8 cellular contexts compared by ENCODE assay signal in genomic region chr1:74731399-74732052, GRCh38. TPM values are rescaled to one million over a fixed set of nuclear protein-coding genes. Genes with fewer than 3 reads are reported as not detected.
DNase-seq lines count a peak whose midpoint lies in the region; ATAC-seq and TF ChIP-seq lines count a peak whose summit lies in the region.

No MANE protein-coding gene starts in this region.

- DNase-seq in activated T-cell treated with anti-CD3 and anti-CD28 coated beads, Interleukin-2, amount 50 U/mL, for 24 hours, result no peak
- DNase-seq in activated T-cell treated with anti-CD3 and anti-CD28 coated beads for 4 hours (no peak), brain microvascular endothelial cell (no peak), osteoblast (ENCODE audit: insufficient read length, low spot score, missing footprints) (peak; percentile 18), activated gamma-delta T cell (lab: John Stamatoyannopoulos, UW) (no peak), NK-92 (lab: John Stamatoyannopoulos, UW; ENCODE audit: unreplicated experiment) (no peak)
- DNase-seq in activated CD4-positive, CD25-positive, alpha-beta regulatory T cell (lab: John Stamatoyannopoulos, UW), result no peak

- H3K4me1 Mint-ChIP-seq in activated T-cell treated with anti-CD3 and anti-CD28 coated beads, Interleukin-2, amount 50 U/mL, for 24 hours (ENCODE audit: low read depth), result peaks cover 56% of the 10 kb centered on the region

- H3K9me3 ChIP-seq in osteoblast (ENCODE audit: low read depth, low read length), result no peaks in the 10 kb centered on the region

- peaks cover 27% of the 10 kb centered on the region for H3K4me1 ChIP-seq in osteoblast (ENCODE audit: insufficient read depth, low read length)

- H3K27ac Mint-ChIP-seq in activated T-cell treated with anti-CD3 and anti-CD28 coated beads, Interleukin-2, amount 50 U/mL, for 24 hours, result no peak overlapping the region

- H3K79me2 ChIP-seq in osteoblast (ENCODE audit: insufficient read depth, low read length), result peaks cover 66% of the 10 kb centered on the region

- H3K4me2 ChIP-seq in osteoblast (ENCODE audit: insufficient read depth, low read length), result peak overlapping the region; percentile 68

- H3K9me3 Mint-ChIP-seq in activated T-cell treated with anti-CD3 and anti-CD28 coated beads, Interleukin-2, amount 50 U/mL, for 24 hours, result peaks cover 7% of the 10 kb centered on the region

- no peak overlapping the region for H2AFZ ChIP-seq in osteoblast (ENCODE audit: low read length)

- H3K27ac ChIP-seq in brain microvascular endothelial cell (no peak overlapping the region), osteoblast (ENCODE audit: low read depth, low read length) (no peak overlapping the region)

- no peaks in the 10 kb centered on the region for H3K27me3 ChIP-seq in brain microvascular endothelial cell (replicated peaks)
- no peaks in the 10 kb centered on the region for H3K27me3 ChIP-seq in osteoblast (ENCODE audit: insufficient read depth, low read length)

- peak overlapping the region; percentile 15 for H3K4me3 Mint-ChIP-seq in activated T-cell treated with anti-CD3 and anti-CD28 coated beads, Interleukin-2, amount 50 U/mL, for 24 hours

- H3K36me3 Mint-ChIP-seq in activated T-cell treated with anti-CD3 and anti-CD28 coated beads, Interleukin-2, amount 50 U/mL, for 24 hours (ENCODE audit: low read depth), result peaks cover 45% of the 10 kb centered on the region

- TF ChIP-seq CTCF in brain microvascular endothelial cell (IDR thresholded peaks at IDR 0.05; ENCODE audit: low read depth, low read length, missing control alignments) (no peak), osteoblast (IDR thresholded peaks at IDR 0.05; ENCODE audit: extremely low read depth, low read depth, low read length) (no peak)

- H3K27me3 Mint-ChIP-seq in activated T-cell treated with anti-CD3 and anti-CD28 coated beads, Interleukin-2, amount 50 U/mL, for 24 hours, result no peaks in the 10 kb centered on the region

- ATAC-seq in HG03432 (IDR thresholded peaks at IDR 0.05; ENCODE audit: unreplicated experiment), result peak; percentile 34

- H3K36me3 ChIP-seq in brain microvascular endothelial cell (replicated peaks), result no peaks in the 10 kb centered on the region
- H3K36me3 ChIP-seq in osteoblast (ENCODE audit: insufficient read depth, low read length), result peaks cover under 1% of the 10 kb centered on the region

- H4K20me1 ChIP-seq in osteoblast (ENCODE audit: insufficient read depth, low read length), result no peaks in the 10 kb centered on the region

- peak overlapping the region; percentile 12 for H3K4me3 ChIP-seq in brain microvascular endothelial cell (ENCODE audit: low read depth, low read length)
- H3K4me3 ChIP-seq in osteoblast (ENCODE audit: insufficient read depth, low read length), result peak overlapping the region; percentile 55

- in situ Hi-C loops in brain microvascular endothelial cell (cut with HindIII; ENCODE audit: low pct_ligation_motif_present, low sequenced_read_pairs), result no loop called here

RNA-seq across cellular contexts. Expression of gene CRYZ, which starts 1.3 kb away (rescaled TPM):
- total RNA-seq in osteoblast, result 33.9 and 35.1 TPM in 2 replicates

RNA-seq across cellular contexts. Expression of gene TYW3, which starts 1.4 kb away (rescaled TPM):
- 17.4 TPM in 2 replicates for total RNA-seq in osteoblast

RNA-seq across cellular contexts. Expression of gene ERICH3, which starts 57.9 kb away (rescaled TPM):
- total RNA-seq in osteoblast, result not detected in 2 replicates
